1 cellular context compared by ENCODE assay signal in genomic region chr2:207594731-207595130, GRCh38.
TF ChIP-seq lines count a peak whose summit lies in the region.

No MANE protein-coding gene starts in this region.

TF ChIP-seq in GM12878, 131 proteins besides CTCF, POLR2A, EP300 and RAD21 (continued from another document):
- TF ChIP-seq MAX (IDR thresholded peaks at IDR 0.05; ENCODE audit: low read depth, low read length) = no peak
- no peak for TF ChIP-seq RBBP5 (conservative IDR thresholded peaks at IDR 0.05)
- TF ChIP-seq CREB1 (IDR thresholded peaks at IDR 0.05; ENCODE audit: low read depth) = no peak
- TF ChIP-seq RELA (IDR thresholded peaks at IDR 0.05; ENCODE audit: borderline replicate concordance, partially characterized antibody) = no peak
- no peak for TF ChIP-seq IKZF1 (conservative IDR thresholded peaks at IDR 0.05)
- TF ChIP-seq CHD4 (IDR thresholded peaks at IDR 0.05) = no peak
- TF ChIP-seq SIN3A (IDR thresholded peaks at IDR 0.05; ENCODE audit: low read depth, low read length) = no peak
- TF ChIP-seq, protein P1, sequence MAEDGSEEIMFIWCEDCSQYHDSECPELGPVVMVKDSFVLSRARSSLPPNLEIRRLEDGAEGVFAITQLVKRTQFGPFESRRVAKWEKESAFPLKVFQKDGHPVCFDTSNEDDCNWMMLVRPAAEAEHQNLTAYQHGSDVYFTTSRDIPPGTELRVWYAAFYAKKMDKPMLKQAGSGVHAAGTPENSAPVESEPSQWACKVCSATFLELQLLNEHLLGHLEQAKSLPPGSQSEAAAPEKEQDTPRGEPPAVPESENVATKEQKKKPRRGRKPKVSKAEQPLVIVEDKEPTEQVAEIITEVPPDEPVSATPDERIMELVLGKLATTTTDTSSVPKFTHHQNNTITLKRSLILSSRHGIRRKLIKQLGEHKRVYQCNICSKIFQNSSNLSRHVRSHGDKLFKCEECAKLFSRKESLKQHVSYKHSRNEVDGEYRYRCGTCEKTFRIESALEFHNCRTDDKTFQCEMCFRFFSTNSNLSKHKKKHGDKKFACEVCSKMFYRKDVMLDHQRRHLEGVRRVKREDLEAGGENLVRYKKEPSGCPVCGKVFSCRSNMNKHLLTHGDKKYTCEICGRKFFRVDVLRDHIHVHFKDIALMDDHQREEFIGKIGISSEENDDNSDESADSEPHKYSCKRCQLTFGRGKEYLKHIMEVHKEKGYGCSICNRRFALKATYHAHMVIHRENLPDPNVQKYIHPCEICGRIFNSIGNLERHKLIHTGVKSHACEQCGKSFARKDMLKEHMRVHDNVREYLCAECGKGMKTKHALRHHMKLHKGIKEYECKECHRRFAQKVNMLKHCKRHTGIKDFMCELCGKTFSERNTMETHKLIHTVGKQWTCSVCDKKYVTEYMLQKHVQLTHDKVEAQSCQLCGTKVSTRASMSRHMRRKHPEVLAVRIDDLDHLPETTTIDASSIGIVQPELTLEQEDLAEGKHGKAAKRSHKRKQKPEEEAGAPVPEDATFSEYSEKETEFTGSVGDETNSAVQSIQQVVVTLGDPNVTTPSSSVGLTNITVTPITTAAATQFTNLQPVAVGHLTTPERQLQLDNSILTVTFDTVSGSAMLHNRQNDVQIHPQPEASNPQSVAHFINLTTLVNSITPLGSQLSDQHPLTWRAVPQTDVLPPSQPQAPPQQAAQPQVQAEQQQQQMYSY (CRISPR knock-in tag; IDR thresholded peaks at IDR 0.05) = no peak
- no peak for TF ChIP-seq ZNF207 (IDR thresholded peaks at IDR 0.05; ENCODE audit: borderline replicate concordance)
- TF ChIP-seq SP1 (IDR thresholded peaks at IDR 0.05; ENCODE audit: low read depth, low read length) = no peak
- no peak for TF ChIP-seq CBFB (IDR thresholded peaks at IDR 0.05; ENCODE audit: low read depth)
- TF ChIP-seq POLR2AphosphoS5 (IDR thresholded peaks at IDR 0.05; ENCODE audit: low read length) = no peak
- no peak for TF ChIP-seq STAT3 (IDR thresholded peaks at IDR 0.05; ENCODE audit: low read depth, low read length)
- no peak for TF ChIP-seq ZNF274 (IDR thresholded peaks at IDR 0.05; ENCODE audit: insufficient read depth, insufficient read length)
- no peak for TF ChIP-seq NRF1 (conservative IDR thresholded peaks at IDR 0.05; ENCODE audit: low read depth, low read length)
